In genomic region chr11:111454561-111455192, GRCh38 we compare ENCODE assay signal across 8 cellular contexts. TPM values are rescaled to one million over a fixed set of nuclear protein-coding genes. Genes with fewer than 3 reads are reported as not detected.
DNase-seq lines count a peak whose midpoint lies in the region; ATAC-seq and TF ChIP-seq lines count a peak whose summit lies in the region.

No MANE protein-coding gene starts in this region.

- H3K4me2 ChIP-seq in DOHH2 (ENCODE audit: low read length), result no peak overlapping the region

- peak; percentile 54 for DNase-seq in Kasumi-1 (lab: John Stamatoyannopoulos, UW)
- DNase-seq in UCSD-AML1 (lab: John Stamatoyannopoulos, UW; ENCODE audit: unreplicated experiment), result peak; percentile 64
- DNase-seq in cerebellum (ENCODE audit: low spot score), result peak; percentile 24
- no peak for DNase-seq in left lobe of liver (ENCODE audit: low spot score)
- peak; percentile 33 to 44 for DNase-seq in stimulated activated CD8-positive, alpha-beta memory T cell treated with anti-CD3 and anti-CD28 coated beads, Interleukin-7, amount 100 ng/mL, for 48 hours (ENCODE audit: extremely low read depth in 1 of 2, low read depth in 1 of 2)

- no peaks in the 10 kb centered on the region for H3K79me2 ChIP-seq in DOHH2 (ENCODE audit: control insufficient read depth, low read length)

- no peaks in the 10 kb centered on the region for H3K36me3 ChIP-seq in DOHH2 (ENCODE audit: control insufficient read depth, low read length)

- H3K4me3 ChIP-seq in DOHH2 (ENCODE audit: low read length), result no peak overlapping the region

- ATAC-seq in left lobe of liver (peak; percentile 47), HG03045 (IDR thresholded peaks at IDR 0.05; ENCODE audit: unreplicated experiment) (no peak), GM18519 (IDR thresholded peaks at IDR 0.05; ENCODE audit: low FRiP score, unreplicated experiment) (no peak)

- peak; percentile 49 for TF ChIP-seq CTCF in DOHH2 (IDR thresholded peaks at IDR 0.05; ENCODE audit: low read depth, low read length, poor library complexity, severe bottlenecking)

- H3K27me3 ChIP-seq in DOHH2 (ENCODE audit: control insufficient read depth, low read length), result peaks cover 45% of the 10 kb centered on the region

- peaks cover 13% of the 10 kb centered on the region for H3K4me1 ChIP-seq in DOHH2 (ENCODE audit: control insufficient read depth, low read length)

- H4K20me1 ChIP-seq in DOHH2 (ENCODE audit: control insufficient read depth, insufficient read depth, low read depth, low read length), result no peaks in the 10 kb centered on the region

- H3K27ac ChIP-seq in DOHH2 (ENCODE audit: low read depth, low read length), result no peak overlapping the region

- no peaks in the 10 kb centered on the region for H3K9me2 ChIP-seq in DOHH2 (replicated peaks; ENCODE audit: control insufficient read depth, low read length)

- no peaks in the 10 kb centered on the region for H3K9me3 ChIP-seq in DOHH2 (ENCODE audit: control insufficient read depth, insufficient read depth, low read length)

- H3F3A ChIP-seq in DOHH2 (ENCODE audit: control insufficient read depth, insufficient read depth), result no peaks in the 10 kb centered on the region

RNA-seq across cellular contexts. Expression of gene BTG4, which starts 57.5 kb away (rescaled TPM):
- total RNA-seq in cerebellum (not detected), left lobe of liver (not detected)

RNA-seq across cellular contexts. Expression of gene HOATZ, which starts 59.9 kb away (rescaled TPM):
- not detected for total RNA-seq in cerebellum
- total RNA-seq in left lobe of liver, result not detected
